In genomic region chr12:10615532-10615931, GRCh38 we compare ENCODE assay signal across 14 cellular contexts. TPM values are rescaled to one million over a fixed set of nuclear protein-coding genes. Genes with fewer than 3 reads are reported as not detected.
DNase-seq lines count a peak whose midpoint lies in the region; ATAC-seq, FAIRE-seq and TF ChIP-seq lines count a peak whose summit lies in the region.
"Had no signal": no experiment of that assay in that cellular context is flagged by ENCODE, and none has a peak within 500 bp of the region (broad histone marks: within the 10 kb centered on the region; RNA-seq: fewer than 3 reads in every experiment).

No MANE protein-coding gene starts in this region.

- DNase-seq in Daoy (ENCODE audit: low read depth), result peak; percentile 34
- peak; percentile 67 for DNase-seq in RCC 7860 (ENCODE audit: low spot score)
- DNase-seq in foreskin keratinocyte, result peak in 1 of 2 donors; percentile 45
- no peak for DNase-seq in activated CD4-positive, alpha-beta T cell treated with anti-CD3 and anti-CD28 coated beads, Interleukin-2, amount 50 U/mL, for 4 hours
- DNase-seq in GF-D8 (lab: John Stamatoyannopoulos, UW), result no peak
- DNase-seq: MM.1S, NCI-H2081, NCI-H69 had no signal

- H3K27ac ChIP-seq in 22Rv1, result peak overlapping the region; percentile 86
- no peak overlapping the region for H3K27ac ChIP-seq in foreskin keratinocyte

- ATAC-seq in foreskin keratinocyte (peak; percentile 39), HG03196 (IDR thresholded peaks at IDR 0.05; ENCODE audit: unreplicated experiment) (no peak), GM18867 (IDR thresholded peaks at IDR 0.05; ENCODE audit: unreplicated experiment) (no peak)
- ATAC-seq: left lobe of liver, Panc1, WTC11 had no signal

- TF ChIP-seq CTCF in 22Rv1 (IDR thresholded peaks at IDR 0.05) (peak; percentile 36), foreskin keratinocyte (conservative IDR thresholded peaks at IDR 0.05) (peak; percentile 28)

- no peaks in the 10 kb centered on the region for H3K27me3 ChIP-seq in foreskin keratinocyte

- FAIRE-seq in RCC 7860 (lab: Jason Lieb, UNC), result no peak

- H3K4me1 ChIP-seq in foreskin keratinocyte, result peaks cover 20% of the 10 kb centered on the region

RNA-seq across cellular contexts. Expression of gene MAGOHB, which starts 2.1 kb away (rescaled TPM):
- 22.8 and 32.1 TPM in 2 replicates for total RNA-seq in Daoy (2014; rRNA removed; shearing (Covaris generic))
- total RNA-seq in foreskin keratinocyte, result 44.5 and 48.3 TPM in 2 replicates
- 58.2 and 60.4 TPM in 2 replicates for polyA plus RNA-seq in foreskin keratinocyte

RNA-seq across cellular contexts. Expression of gene STYK1, which starts 58.3 kb away (rescaled TPM):
- 0.17 and 1.0 TPM in 2 replicates for total RNA-seq in Daoy (2014; rRNA removed; shearing (Covaris generic))
- total RNA-seq in foreskin keratinocyte, result 3.1 and 3.7 TPM in 2 replicates
- polyA plus RNA-seq in foreskin keratinocyte, result 1.2 and 1.3 TPM in 2 replicates
- total RNA-seq: left lobe of liver had no signal

Comparison
In these comparisons a context has a peak if more than half of its experiments do, and no peak if none do; other contexts are left out.
1. DNase-seq: peak in Daoy (single experiment) and RCC 7860 (single experiment); none in activated CD4-positive, alpha-beta T cell treated with anti-CD3 and anti-CD28 coated beads, Interleukin-2, amount 50 U/mL, for 4 hours (0 of 2) and GF-D8 (single experiment).